Comparison of ENCODE assay signal across 22 cellular contexts in the genomic region with DNA sequence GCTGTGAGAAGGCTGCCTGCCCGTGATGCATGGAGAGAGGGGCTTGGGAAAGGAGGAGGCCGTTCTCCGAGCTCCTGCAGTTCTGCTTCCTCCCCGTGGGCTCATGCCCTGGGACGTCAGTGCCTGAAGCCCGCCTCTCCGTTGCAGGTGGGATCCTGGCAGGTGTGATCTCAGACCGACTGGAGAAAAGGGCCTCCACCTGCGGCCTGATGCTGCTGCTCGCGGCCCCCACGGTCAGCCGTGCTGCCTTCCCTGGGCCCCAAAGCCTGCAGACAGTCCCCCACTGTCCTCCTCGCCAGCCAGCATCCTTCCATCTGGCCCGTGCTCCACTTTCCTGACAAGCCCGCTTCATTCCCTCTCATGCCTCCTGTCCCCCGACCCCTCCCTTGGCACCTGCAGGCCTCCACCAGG. TPM values are rescaled to one million over a fixed set of nuclear protein-coding genes. Genes with fewer than 3 reads are reported as not detected.
DNase-seq lines count a peak whose midpoint lies in the region; ATAC-seq and TF ChIP-seq lines count a peak whose summit lies in the region.
"Had no signal": no experiment of that assay in that cellular context is flagged by ENCODE, and none has a peak within 500 bp of the region (broad histone marks: within the 10 kb centered on the region; RNA-seq: fewer than 3 reads in every experiment).

No MANE protein-coding gene starts in this region.

- H3K36me3 Mint-ChIP-seq in activated naive CD4-positive, alpha-beta T cell treated with anti-CD3 and anti-CD28 coated beads, Interleukin-2, amount 50 U/mL, for 72 hours, result no peaks in the 10 kb centered on the region
- H3K36me3 Mint-ChIP-seq in activated naive CD4-positive, alpha-beta T cell treated with anti-CD3 and anti-CD28 coated beads for 36 hours (ENCODE audit: low read depth), result peaks cover 17% of the 10 kb centered on the region
- peaks cover 13% of the 10 kb centered on the region for H3K36me3 Mint-ChIP-seq in glutamatergic neuron (ENCODE audit: unreplicated experiment)

- peak in 1 of 2 donors; percentile 21 for DNase-seq in activated naive CD4-positive, alpha-beta T cell treated with anti-CD3 and anti-CD28 coated beads, Interleukin-2, amount 50 U/mL, for 72 hours (ENCODE audit: low spot score in 2 of 2)
- DNase-seq in activated naive CD4-positive, alpha-beta T cell treated with anti-CD3 and anti-CD28 coated beads for 36 hours, result no peak
- DNase-seq in glutamatergic neuron (peak; percentile 4), sciatic nerve (ENCODE audit: low spot score) (peak; percentile 40), NCI-H446 treated with DMSO at 0.1 percent for 48 hours (lab: John Stamatoyannopoulos, UW) (no peak), omental fat pad (ENCODE audit: low spot score) (no peak)
- DNase-seq: activated CD4-positive, alpha-beta T cell treated with anti-CD3 and anti-CD28 coated beads, Interleukin-2, amount 50 U/mL, for 4 hours; activated naive CD4-positive, alpha-beta T cell; activated T-cell treated with anti-CD3 and anti-CD28 coated beads, Interleukin-2, amount 50 U/mL, for 4 hours; BE2C; gastrocnemius medialis; mesenchymal stem cell; NCI-H1048; NCI-H1694; NCI-H510A treated with DMSO at 0.1 percent for 48 hours; stimulated activated CD4-positive, alpha-beta T cell treated with anti-CD3 and anti-CD28 coated beads, Interleukin-2, amount 100 ng/mL, for 24 hours; stimulated activated naive CD8-positive, alpha-beta T cell treated with anti-CD3 and anti-CD28 coated beads, Interleukin-15, Interleukin-2, amounts not matched to agents 100 U/mL and 50 U/mL, for 24 hours; T-helper 1 cell had no signal

- no peak for ATAC-seq in activated naive CD4-positive, alpha-beta T cell treated with anti-CD3 and anti-CD28 coated beads, Interleukin-2, amount 50 U/mL, for 72 hours
- ATAC-seq in sciatic nerve (no peak), GM21737 (IDR thresholded peaks at IDR 0.05; ENCODE audit: unreplicated experiment) (no peak), omental fat pad (ENCODE audit: low FRiP score) (no peak)
- ATAC-seq: activated T-cell treated with anti-CD3 and anti-CD28 coated beads, Interleukin-2, amount 50 U/mL, for 4 hours; CD8-positive, alpha-beta T cell; gastrocnemius medialis; left colon; stimulated activated naive CD8-positive, alpha-beta T cell treated with anti-CD3 and anti-CD28 coated beads, Interleukin-15, Interleukin-2, amounts not matched to agents 100 U/mL and 50 U/mL, for 24 hours had no signal

- H3K4me1 Mint-ChIP-seq in activated naive CD4-positive, alpha-beta T cell treated with anti-CD3 and anti-CD28 coated beads for 36 hours (ENCODE audit: low read depth), result no peaks in the 10 kb centered on the region
- H3K4me1 Mint-ChIP-seq in glutamatergic neuron (ENCODE audit: low read depth, unreplicated experiment), result peaks cover 26% of the 10 kb centered on the region

- TF ChIP-seq CTCF in glutamatergic neuron (IDR thresholded peaks at IDR 0.05; ENCODE audit: partially characterized antibody, unreplicated experiment) (no peak), omental fat pad (IDR thresholded peaks at IDR 0.05) (no peak)

- H3K9me3 Mint-ChIP-seq in activated naive CD4-positive, alpha-beta T cell treated with anti-CD3 and anti-CD28 coated beads, Interleukin-2, amount 50 U/mL, for 72 hours, result no peaks in the 10 kb centered on the region
- H3K9me3 Mint-ChIP-seq in activated naive CD4-positive, alpha-beta T cell treated with anti-CD3 and anti-CD28 coated beads for 36 hours, result no peaks in the 10 kb centered on the region
- peaks cover 4% of the 10 kb centered on the region for H3K9me3 Mint-ChIP-seq in glutamatergic neuron (ENCODE audit: unreplicated experiment)
- H3K9me3 Mint-ChIP-seq: activated T-cell treated with anti-CD3 and anti-CD28 coated beads, Interleukin-2, amount 50 U/mL, for 4 hours; CD8-positive, alpha-beta T cell; neural crest cell had no signal

- no peak overlapping the region for H3K4me3 Mint-ChIP-seq in activated naive CD4-positive, alpha-beta T cell treated with anti-CD3 and anti-CD28 coated beads for 36 hours
- no peak overlapping the region for H3K4me3 Mint-ChIP-seq in glutamatergic neuron (ENCODE audit: unreplicated experiment)
- H3K4me3 Mint-ChIP-seq: activated T-cell treated with anti-CD3 and anti-CD28 coated beads, Interleukin-2, amount 50 U/mL, for 4 hours; CD8-positive, alpha-beta T cell; neural crest cell had no signal

- CTCF ChIA-PET in activated naive CD4-positive, alpha-beta T cell treated with anti-CD3 and anti-CD28 coated beads for 36 hours (lab: Charles Lee), result no interaction called here

- H3K27me3 Mint-ChIP-seq in activated naive CD4-positive, alpha-beta T cell treated with anti-CD3 and anti-CD28 coated beads for 36 hours (ENCODE audit: low read depth), result no peaks in the 10 kb centered on the region
- H3K27me3 Mint-ChIP-seq in glutamatergic neuron (ENCODE audit: unreplicated experiment), result peaks cover 3% of the 10 kb centered on the region

- intact Hi-C loops in activated naive CD4-positive, alpha-beta T cell treated with anti-CD3 and anti-CD28 coated beads for 36 hours (cut with micrococcal nuclease), result no loop called here
- intact Hi-C loops in sciatic nerve (cut with DNase I), result no loop called here

- H3K27ac Mint-ChIP-seq in activated naive CD4-positive, alpha-beta T cell treated with anti-CD3 and anti-CD28 coated beads, Interleukin-2, amount 50 U/mL, for 72 hours, result peak overlapping the region; percentile 29 to 56
- H3K27ac Mint-ChIP-seq in activated naive CD4-positive, alpha-beta T cell treated with anti-CD3 and anti-CD28 coated beads for 36 hours, result no peak overlapping the region
- no peak overlapping the region for H3K27ac Mint-ChIP-seq in glutamatergic neuron (ENCODE audit: unreplicated experiment)
- H3K27ac Mint-ChIP-seq: CD8-positive, alpha-beta T cell had no signal

RNA-seq across cellular contexts. Expression of a gene that starts 50.9 kb away (rescaled TPM):
- 10 to 100 TPM; 15.2 to 20.6 TPM for total RNA-seq in activated naive CD4-positive, alpha-beta T cell treated with anti-CD3 and anti-CD28 coated beads, Interleukin-2, amount 50 U/mL, for 72 hours
- 10 to 100 TPM; 18.4 to 18.7 TPM for total RNA-seq in activated naive CD4-positive, alpha-beta T cell treated with anti-CD3 and anti-CD28 coated beads for 36 hours
- total RNA-seq in glutamatergic neuron (ENCODE audit: unreplicated experiment), result 65.7 TPM
- total RNA-seq in sciatic nerve, result 7.4 TPM
- total RNA-seq in omental fat pad, result 10 to 100 TPM in 1 of 4 donors, 1 to 10 TPM in 3; 4.6 to 11.0 (median 6.0) TPM

Comparison
In these comparisons a context has a peak if more than half of its experiments do, and no peak if none do; other contexts are left out.
1. H3K27ac Mint-ChIP-seq: peak in activated naive CD4-positive, alpha-beta T cell treated with anti-CD3 and anti-CD28 coated beads, Interleukin-2, amount 50 U/mL, for 72 hours (2 of 2); none in activated naive CD4-positive, alpha-beta T cell treated with anti-CD3 and anti-CD28 coated beads for 36 hours (single experiment) and glutamatergic neuron (single experiment).
2. DNase-seq: peak in glutamatergic neuron (single experiment) and sciatic nerve (single experiment); none in activated naive CD4-positive, alpha-beta T cell treated with anti-CD3 and anti-CD28 coated beads for 36 hours (single experiment), NCI-H446 treated with DMSO at 0.1 percent for 48 hours (single experiment) and omental fat pad (single experiment).